Comparison of ENCODE assay signal across 8 cellular contexts in genomic region chr18:79393181-79393598, GRCh38. TPM values are rescaled to one million over a fixed set of nuclear protein-coding genes. Genes with fewer than 3 reads are reported as not detected.
DNase-seq lines count a peak whose midpoint lies in the region; ATAC-seq, FAIRE-seq and TF ChIP-seq lines count a peak whose summit lies in the region.

No MANE protein-coding gene starts in this region.

- TF ChIP-seq RAD21 in A549 (conservative IDR thresholded peaks at IDR 0.05 in 1 of 2, IDR thresholded peaks at IDR 0.05 in 1 of 2) = no peak

- TF ChIP-seq EP300 in A549 (IDR thresholded peaks at IDR 0.05) (no peak), tibial nerve (IDR thresholded peaks at IDR 0.05) (no peak)

- WGBS in A549 (ENCODE audit: missing lambda C conversion rate) = 87% methylated on average over 19 of the region's 30 CpGs
- 0 to 11% (median 6%) methylated on average over 6 to 30 of the region's 30 CpGs for WGBS in adrenal gland, 4 donors
- WGBS in tibial nerve, 2 donors = 6 to 8% methylated on average over 19 to 30 of the region's 30 CpGs

- H3K27me3 ChIP-seq in HAP-1 (ENCODE audit: low read depth) = no peaks in the 10 kb centered on the region
- H3K27me3 ChIP-seq in adrenal gland = peaks cover 9% of the 10 kb centered on the region
- no peaks in the 10 kb centered on the region for H3K27me3 ChIP-seq in tibial nerve

- in situ Hi-C loops in HAP-1 (cut with MboI; ENCODE audit: low sequenced_read_pairs) = no loop called here
- in situ Hi-C loops in GM13976 (cut with MboI; ENCODE audit: low sequenced_read_pairs, unreplicated experiment) = no loop called here

- TF ChIP-seq CTCF in A549 (IDR thresholded peaks at IDR 0.05) (no peak), adrenal gland (IDR thresholded peaks at IDR 0.05) (no peak), tibial nerve (IDR thresholded peaks at IDR 0.05) (no peak), GM13976 (IDR thresholded peaks at IDR 0.05; ENCODE audit: borderline replicate concordance, control extremely low read depth, extremely low read depth, insufficient read depth, missing control alignments) (no peak)

- H3K9me3 ChIP-seq in A549 = no peaks in the 10 kb centered on the region
- H3K9me3 ChIP-seq in HAP-1 = no peaks in the 10 kb centered on the region
- no peaks in the 10 kb centered on the region for H3K9me3 ChIP-seq in adrenal gland (replicated peaks in 1 of 3)
- no peaks in the 10 kb centered on the region for H3K9me3 ChIP-seq in tibial nerve

- H3K36me3 ChIP-seq in HAP-1 (replicated peaks) = no peaks in the 10 kb centered on the region
- H3K36me3 ChIP-seq in adrenal gland (replicated peaks in 1 of 2) = no peaks in the 10 kb centered on the region
- H3K36me3 ChIP-seq in tibial nerve = no peaks in the 10 kb centered on the region

- POLR2A ChIA-PET in A549 (lab: Yijun Ruan, JAX) = interaction anchor here (0.8 kb wide), 1 partner anchor 13 kb away, joined by 3 read pairs; no protein-coding TSS in a partner anchor

- ATAC-seq in A549 = no peak
- no peak for ATAC-seq in GM18498 (IDR thresholded peaks at IDR 0.05; ENCODE audit: unreplicated experiment)

- peak overlapping the region; percentile 97 for H3K4me2 ChIP-seq in A549

- FAIRE-seq in A549 (lab: Jason Lieb, UNC) = no peak

- peak overlapping the region; percentile 52 for H3K4me3 ChIP-seq in A549
- H3K4me3 ChIP-seq in HAP-1 = peak overlapping the region; percentile 30
- peak overlapping the region in 2 of 4 donors; percentile 30 to 62 for H3K4me3 ChIP-seq in adrenal gland
- peak overlapping the region; percentile 42 to 81 (median 72) for H3K4me3 ChIP-seq in tibial nerve

- intact Hi-C loops in adrenal gland (cut with DNase I) = no loop called here

- no peak for DNase-seq in A549 (ENCODE audit: low read depth in 1 of 2, low spot score in 1 of 2)
- DNase-seq in HAP-1 (ENCODE audit: low spot score in 2 of 2) = no peak
- DNase-seq in adrenal gland = peak in 1 of 7 donors; percentile 14
- peak; percentile 55 for DNase-seq in islet precursor cell
- DNase-seq in tibial nerve (ENCODE audit: low spot score in 2 of 2) = peak in 1 of 2 donors; percentile 12
- no peak for DNase-seq in GM13976 (ENCODE audit: low spot score)
- no peak for DNase-seq in HUDEP-2 (lab: John Stamatoyannopoulos, UW; ENCODE audit: unreplicated experiment in 76 of 76)

- no peaks in the 10 kb centered on the region for H3K4me1 ChIP-seq in A549
- peaks cover 16% of the 10 kb centered on the region for H3K4me1 ChIP-seq in HAP-1
- H3K4me1 ChIP-seq in adrenal gland (replicated peaks in 1 of 2) = peaks cover 4 to 29% of the 10 kb centered on the region in 2 donors
- H3K4me1 ChIP-seq in tibial nerve = peaks cover 0 to 46% (median 25%) of the 10 kb centered on the region in 4 donors

- TF ChIP-seq POLR2A in A549 (IDR thresholded peaks at IDR 0.05; ENCODE audit: low read length) = no peak
- no peak for TF ChIP-seq POLR2A in adrenal gland (IDR thresholded peaks at IDR 0.05)
- no peak for TF ChIP-seq POLR2A in tibial nerve (IDR thresholded peaks at IDR 0.05)

- CTCF ChIA-PET in A549 (lab: Yijun Ruan, JAX) = interaction anchor here (0.8 to 3.1 kb wide), 5 partner anchors 9 to 137 kb away, joined by 3 to 17 read pairs (median 4); no protein-coding TSS in a partner anchor

- H3K27ac ChIP-seq in A549 (peak overlapping the region; percentile 74 to 95; a peak in 5 of 6 replicates), adrenal gland (peak overlapping the region in 4 of 5 donors; percentile 37 to 82 (median 70)), tibial nerve (peak overlapping the region; percentile 83 to 98 (median 94))

TF ChIP-seq in A549, 52 proteins besides CTCF, POLR2A, EP300 and RAD21:
- TF ChIP-seq NPAS2 (CRISPR knock-in tag; IDR thresholded peaks at IDR 0.05; ENCODE audit: borderline replicate concordance) (no peak), RCOR1 (IDR thresholded peaks at IDR 0.05; ENCODE audit: low read depth, low read length) (no peak), PHF8 (IDR thresholded peaks at IDR 0.05; ENCODE audit: borderline replicate concordance, low read depth) (no peak), ATOH8 (CRISPR knock-in tag; IDR thresholded peaks at IDR 0.05; ENCODE audit: low read depth) (no peak), POLR2AphosphoS2 (conservative IDR thresholded peaks at IDR 0.05; ENCODE audit: low read length) (no peak), HOXB13 (CRISPR knock-in tag; IDR thresholded peaks at IDR 0.05; ENCODE audit: low read depth) (no peak)

RNA-seq across cellular contexts. Expression of gene NFATC1, which starts 2.5 kb away (rescaled TPM):
- polyA plus RNA-seq in A549 (2011; rRNA removed) (0.52 and 1.2 TPM in 2 replicates), A549 (2017; fragmentation: RNase III; extraction: RNeasy Plus Mini Kit Qiagen cat#74134 plus additional on column Dnase treatment) (1.7 to 2.3 TPM (median 2.0 TPM) in 3 replicates), adrenal gland (1 to 10 TPM; 1.4 to 7.0 (median 5.5) TPM)
- 1.4 and 2.3 TPM in 2 replicates for polyA plus RNA-seq in A549 (2012; cell fraction: cytosol; rRNA removed)
- polyA plus RNA-seq in A549 (2012; cell fraction: nucleus; rRNA removed) = 3.2 and 4.6 TPM in 2 replicates
- polyA minus RNA-seq in A549 (2011; rRNA and poly(A)+ RNA removed) = 0.95 and 1.6 TPM in 2 replicates
- total RNA-seq in adrenal gland (10 to 100 TPM in 4 of 8 donors, 1 to 10 TPM in 4; 4.4 to 20.9 (median 11.1) TPM), tibial nerve (10 to 100 TPM; 33.7 to 48.6 (median 37.8) TPM)
